ENCODE assay signal across 26 cellular contexts in the genomic region with DNA sequence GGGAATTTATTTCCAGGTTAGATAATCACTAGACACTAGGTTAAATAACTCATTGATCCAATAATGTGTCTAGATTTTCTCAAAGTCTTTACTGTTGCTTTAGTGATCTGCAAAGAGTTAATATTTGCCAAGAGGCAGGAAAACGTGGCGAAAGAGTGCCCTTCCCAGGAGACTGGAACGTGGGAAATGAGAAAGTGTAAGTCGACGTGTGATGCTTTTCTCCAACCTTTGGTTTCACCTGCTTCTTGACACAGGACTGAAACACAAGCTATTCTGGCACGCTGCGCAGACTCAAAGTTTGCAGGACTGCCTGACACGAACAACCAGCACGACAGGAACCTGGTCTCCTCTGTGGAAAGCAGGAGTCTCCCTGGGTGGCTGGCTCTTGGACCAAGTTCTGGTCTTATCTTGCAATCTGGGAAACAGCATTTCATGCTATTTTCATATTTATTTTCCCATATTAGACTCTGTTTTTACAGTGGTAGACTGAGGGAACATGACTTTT.
"Had no signal": no experiment of that assay in that cellular context is flagged by ENCODE, and none has a peak within 500 bp of the region (broad histone marks: within the 10 kb centered on the region; RNA-seq: fewer than 3 reads in every experiment).

No MANE protein-coding gene starts in this region.

- H3K4me1 ChIP-seq: foreskin keratinocyte had no signal

- H3K27ac Mint-ChIP-seq: activated CD4-positive, alpha-beta T cell treated with anti-CD3 and anti-CD28 coated beads, Interleukin-2, amount 10 ng/mL, durations not matched to agents 7 days and 5 days; activated CD8-positive, alpha-beta memory T cell treated with anti-CD3 and anti-CD28 coated beads, Interleukin-2, amount 10 ng/mL, durations not matched to agents 7 days and 5 days; activated CD8-positive, alpha-beta T cell treated with anti-CD3 and anti-CD28 coated beads for 36 hours; activated naive CD8-positive, alpha-beta T cell treated with anti-CD3 and anti-CD28 coated beads, Interleukin-2, amount 50 U/mL, for 24 hours; T-helper 2 cell treated with Interferon-gamma antibody and Interleukin-4, amounts not matched to agents 5 μg/mL and 100 μg/mL, for 36 hours had no signal

- ATAC-seq: activated CD8-positive, alpha-beta memory T cell treated with anti-CD3 and anti-CD28 coated beads, Interleukin-2, amount 10 ng/mL, durations not matched to agents 7 days and 5 days; activated CD8-positive, alpha-beta T cell treated with anti-CD3 and anti-CD28 coated beads for 36 hours; activated naive CD8-positive, alpha-beta T cell treated with anti-CD3 and anti-CD28 coated beads, Interleukin-2, amount 50 U/mL, for 24 hours; foreskin keratinocyte; left lobe of liver; lower lobe of right lung; mucosa of descending colon; stimulated activated naive CD8-positive, alpha-beta T cell treated with anti-CD3 and anti-CD28 coated beads, Interleukin-15, Interleukin-2, amounts not matched to agents 100 U/mL and 50 U/mL, for 24 hours had no signal

- DNase-seq: activated CD4-positive, alpha-beta T cell treated with anti-CD3 and anti-CD28 coated beads, Interleukin-2, amount 10 ng/mL, durations not matched to agents 7 days and 5 days; activated CD4-positive, CD25-positive, alpha-beta regulatory T cell treated with anti-CD3 and anti-CD28 coated beads, Interleukin-2, amount 50 U/mL, for 72 hours; activated CD8-positive, alpha-beta memory T cell treated with anti-CD3 and anti-CD28 coated beads, Interleukin-2, amount 10 ng/mL, durations not matched to agents 7 days and 5 days; activated CD8-positive, alpha-beta T cell treated with anti-CD3 and anti-CD28 coated beads for 36 hours; activated gamma-delta T cell; activated naive CD4-positive, alpha-beta T cell treated with anti-CD3 and anti-CD28 coated beads, Interleukin-2, amount 50 U/mL, for 16 hours; activated naive CD8-positive, alpha-beta T cell treated with anti-CD3 and anti-CD28 coated beads, Interleukin-2, amount 50 U/mL, for 24 hours; activated T-cell treated with anti-CD3 and anti-CD28 coated beads for 4 hours; caudate nucleus; dermis blood vessel endothelial cell; effector CD8-positive, alpha-beta T cell; foreskin keratinocyte; kidney; lower lobe of right lung; mesendoderm; mucosa of descending colon; stimulated activated CD4-positive, alpha-beta T cell treated with anti-CD3 and anti-CD28 coated beads, Interleukin-12 subunit alpha, Interleukin-12 subunit beta, amount 100 ng/mL, for 4 hours; stimulated activated CD4-positive, alpha-beta T cell treated with anti-CD3 and anti-CD28 coated beads, Interleukin-4, amount 100 ng/mL, for 4 hours; stimulated activated naive CD8-positive, alpha-beta T cell treated with anti-CD3 and anti-CD28 coated beads, Interleukin-15, Interleukin-2, amounts not matched to agents 100 U/mL and 50 U/mL, for 24 hours; substantia nigra; thyroid gland; WERI-Rb-1 had no signal

- H3K4me3 Mint-ChIP-seq: activated CD4-positive, alpha-beta T cell treated with anti-CD3 and anti-CD28 coated beads, Interleukin-2, amount 10 ng/mL, durations not matched to agents 7 days and 5 days; activated CD8-positive, alpha-beta memory T cell treated with anti-CD3 and anti-CD28 coated beads, Interleukin-2, amount 10 ng/mL, durations not matched to agents 7 days and 5 days; activated CD8-positive, alpha-beta T cell treated with anti-CD3 and anti-CD28 coated beads for 36 hours; activated naive CD8-positive, alpha-beta T cell treated with anti-CD3 and anti-CD28 coated beads, Interleukin-2, amount 50 U/mL, for 24 hours; neural crest cell; T-helper 2 cell treated with Interferon-gamma antibody and Interleukin-4, amounts not matched to agents 5 μg/mL and 100 μg/mL, for 36 hours had no signal

- H3K36me3 ChIP-seq: WERI-Rb-1 had no signal

- H3K36me3 Mint-ChIP-seq: activated CD8-positive, alpha-beta memory T cell treated with anti-CD3 and anti-CD28 coated beads, Interleukin-2, amount 10 ng/mL, durations not matched to agents 7 days and 5 days had no signal

- H3K4me1 Mint-ChIP-seq: activated CD4-positive, alpha-beta T cell treated with anti-CD3 and anti-CD28 coated beads, Interleukin-2, amount 10 ng/mL, durations not matched to agents 7 days and 5 days; activated CD8-positive, alpha-beta memory T cell treated with anti-CD3 and anti-CD28 coated beads, Interleukin-2, amount 10 ng/mL, durations not matched to agents 7 days and 5 days; activated naive CD8-positive, alpha-beta T cell treated with anti-CD3 and anti-CD28 coated beads, Interleukin-2, amount 50 U/mL, for 24 hours; neural crest cell had no signal

- H3K9me3 ChIP-seq: lower lobe of right lung, mucosa of descending colon, right atrium auricular region, thyroid gland had no signal

- H3K9me3 Mint-ChIP-seq: activated CD4-positive, alpha-beta T cell treated with anti-CD3 and anti-CD28 coated beads, Interleukin-2, amount 10 ng/mL, durations not matched to agents 7 days and 5 days; activated CD8-positive, alpha-beta T cell treated with anti-CD3 and anti-CD28 coated beads for 36 hours; activated naive CD8-positive, alpha-beta T cell treated with anti-CD3 and anti-CD28 coated beads, Interleukin-2, amount 50 U/mL, for 24 hours; neural crest cell; T-helper 2 cell treated with Interferon-gamma antibody and Interleukin-4, amounts not matched to agents 5 μg/mL and 100 μg/mL, for 36 hours had no signal

- H3K27me3 ChIP-seq: foreskin keratinocyte, right atrium auricular region, thyroid gland had no signal

- H3K4me3 ChIP-seq: lower lobe of right lung, mucosa of descending colon, right atrium auricular region, thyroid gland had no signal

- H3K27ac ChIP-seq: foreskin keratinocyte, lower lobe of right lung, right atrium auricular region, WERI-Rb-1 had no signal
